Comparison of ENCODE assay signal across 7 cellular contexts in the genomic region with DNA sequence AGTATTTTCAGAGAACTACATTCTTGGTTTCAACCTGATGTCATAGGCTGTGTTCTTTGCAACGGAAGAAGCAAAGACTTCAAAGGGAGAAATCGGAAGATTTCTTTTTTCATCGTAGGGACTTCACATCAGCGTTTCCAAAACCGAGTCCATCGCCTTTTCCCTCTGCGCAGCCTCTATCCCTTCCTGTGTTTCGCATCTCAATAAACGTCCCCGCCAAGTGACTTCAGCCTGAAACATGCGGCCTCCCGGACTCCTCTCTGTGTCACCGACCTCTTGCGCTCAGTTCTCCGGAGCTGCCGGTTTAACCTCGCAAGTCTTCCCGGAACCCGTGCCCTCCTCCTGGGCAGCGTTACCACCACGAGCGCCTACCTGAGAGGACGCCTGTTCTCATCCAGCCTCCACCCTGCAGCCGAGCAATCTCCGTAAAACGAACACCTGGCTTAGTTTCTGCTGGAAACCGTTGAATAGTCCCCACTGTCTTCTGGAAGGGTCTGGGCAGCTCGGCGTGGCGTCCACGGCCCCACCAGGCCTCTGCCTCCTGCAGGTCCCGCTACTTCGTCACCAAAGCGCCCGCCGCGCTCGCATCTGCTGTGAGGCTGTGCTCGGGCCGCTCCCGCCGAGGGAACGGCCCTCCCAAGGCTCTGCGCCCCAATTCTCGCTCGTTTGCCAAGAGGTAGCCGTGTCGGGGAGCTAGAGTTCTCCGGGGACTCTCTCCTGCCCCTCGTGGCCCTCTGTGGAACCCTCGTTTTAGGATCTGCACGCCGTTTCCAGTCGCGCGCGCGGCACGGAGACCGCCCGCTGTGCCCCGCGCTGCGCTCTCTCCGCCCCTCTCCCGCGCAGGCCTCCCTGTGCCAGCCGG. TPM values are rescaled to one million over a fixed set of nuclear protein-coding genes. Genes with fewer than 3 reads are reported as not detected.
DNase-seq lines count a peak whose midpoint lies in the region; ATAC-seq, FAIRE-seq and TF ChIP-seq lines count a peak whose summit lies in the region.

A gene with protein sequence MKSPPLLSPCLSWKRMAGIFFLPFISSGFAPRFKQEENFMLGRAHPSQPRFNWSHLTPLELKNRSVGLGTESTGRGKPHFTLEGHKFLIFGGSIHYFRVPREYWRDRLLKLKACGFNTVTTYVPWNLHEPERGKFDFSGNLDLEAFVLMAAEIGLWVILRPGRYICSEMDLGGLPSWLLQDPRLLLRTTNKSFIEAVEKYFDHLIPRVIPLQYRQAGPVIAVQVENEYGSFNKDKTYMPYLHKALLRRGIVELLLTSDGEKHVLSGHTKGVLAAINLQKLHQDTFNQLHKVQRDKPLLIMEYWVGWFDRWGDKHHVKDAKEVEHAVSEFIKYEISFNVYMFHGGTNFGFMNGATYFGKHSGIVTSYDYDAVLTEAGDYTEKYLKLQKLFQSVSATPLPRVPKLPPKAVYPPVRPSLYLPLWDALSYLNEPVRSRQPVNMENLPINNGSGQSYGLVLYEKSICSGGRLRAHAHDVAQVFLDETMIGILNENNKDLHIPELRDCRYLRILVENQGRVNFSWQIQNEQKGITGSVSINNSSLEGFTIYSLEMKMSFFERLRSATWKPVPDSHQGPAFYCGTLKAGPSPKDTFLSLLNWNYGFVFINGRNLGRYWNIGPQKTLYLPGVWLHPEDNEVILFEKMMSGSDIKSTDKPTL (plus strand): TSS at position 846 of the 862 bp plus-strand sequence. CDS start 362 bp downstream, outside the sequence.

- H3K4me3 ChIP-seq in astrocyte of the cerebellum (ENCODE audit: low read depth, low read length) = peak within 1 kb of the TSS; percentile 32

- H3K27me3 Mint-ChIP-seq in T-helper 17 cell = no peaks in the 10 kb centered on the region

- no peak for FAIRE-seq in GM19239 (lab: Jason Lieb, UNC)

- H3K4me1 Mint-ChIP-seq in T-helper 17 cell = peaks cover 35% of the 10 kb centered on the region

- H3K4me3 Mint-ChIP-seq in T-helper 17 cell = peak within 1 kb of the TSS; percentile 99

- ATAC-seq in GM18502 (IDR thresholded peaks at IDR 0.05; ENCODE audit: poor library complexity, unreplicated experiment) = peak; percentile 87
- ATAC-seq in HG03045 (IDR thresholded peaks at IDR 0.05; ENCODE audit: unreplicated experiment) = peak; percentile 63
- ATAC-seq in T-helper 17 cell = peak; percentile 93

- TF ChIP-seq CTCF in astrocyte of the cerebellum (IDR thresholded peaks at IDR 0.05; ENCODE audit: low read depth, low read length, missing control alignments) = peak; percentile 44

- peaks cover 4% of the 10 kb centered on the region for H3K36me3 Mint-ChIP-seq in T-helper 17 cell (ENCODE audit: low read depth)

- H3K9me3 ChIP-seq in T-helper 17 cell (ENCODE audit: control insufficient read depth, low read length, poor library complexity, severe bottlenecking) = no peaks in the 10 kb centered on the region

- peak within 1 kb of the TSS; percentile 93 for H3K27ac Mint-ChIP-seq in T-helper 17 cell

- DNase-seq in T-helper 17 cell (peak; percentile 57 to 72 (median 70)), astrocyte of the cerebellum (ENCODE audit: low read depth) (no peak), iPS-NIHi11 (ENCODE audit: low spot score) (peak; percentile 58), GM19239 (ENCODE audit: insufficient read length, low spot score) (no peak)
- DNase-seq in stimulated activated CD4-positive, alpha-beta T cell treated with anti-CD3 and anti-CD28 coated beads, Interleukin-12 subunit alpha, Interleukin-12 subunit beta, amount 100 ng/mL, for 48 hours (ENCODE audit: low read depth in 2 of 3, low spot score in 1 of 3) = peak; percentile 65 to 70 (median 68)

- in situ Hi-C loops in astrocyte of the cerebellum (cut with HindIII; ENCODE audit: low sequenced_read_pairs) = no loop called here

RNA-seq across cellular contexts. Expression of the gene that starts here (rescaled TPM):
- total RNA-seq in T-helper 17 cell = 1 to 10 TPM; 2.0 to 2.2 TPM

Comparison
In these comparisons a context has a peak if more than half of its experiments do, and no peak if none do; other contexts are left out.
1. DNase-seq: peak in T-helper 17 cell (3 of 3), iPS-NIHi11 (single experiment) and stimulated activated CD4-positive, alpha-beta T cell treated with anti-CD3 and anti-CD28 coated beads, Interleukin-12 subunit alpha, Interleukin-12 subunit beta, amount 100 ng/mL, for 48 hours (3 of 3); none in astrocyte of the cerebellum (single experiment) and GM19239 (single experiment).
2. Peak in every context shown above with its lines, with median percentiles within 50 percentile points of each other: ATAC-seq.